Comparison of ENCODE assay signal across 30 cellular contexts in the genomic region with DNA sequence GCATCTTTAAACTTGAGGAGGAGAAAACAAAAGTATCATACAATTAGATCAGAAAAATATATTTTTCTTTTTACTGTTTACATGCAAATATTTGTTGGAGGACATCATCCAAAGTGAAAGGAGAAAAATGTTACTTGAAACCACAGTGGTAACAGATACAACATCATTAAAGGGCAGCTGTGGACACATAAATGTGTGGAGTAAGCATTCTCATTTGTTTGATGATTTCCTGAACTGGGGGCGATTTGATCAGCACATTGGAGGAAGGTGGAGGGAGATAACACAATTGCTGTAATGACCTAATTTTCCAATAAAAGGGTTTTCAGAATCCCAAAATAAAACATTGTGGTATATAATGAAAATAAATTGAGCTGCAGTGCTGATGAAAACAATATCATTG.
DNase-seq lines count a peak whose midpoint lies in the region; ATAC-seq, FAIRE-seq and TF ChIP-seq lines count a peak whose summit lies in the region.
"Had no signal": no experiment of that assay in that cellular context is flagged by ENCODE, and none has a peak within 500 bp of the region (broad histone marks: within the 10 kb centered on the region; RNA-seq: fewer than 3 reads in every experiment).

No MANE protein-coding gene starts in this region.

- no peak overlapping the region for H3K9ac ChIP-seq in astrocyte (ENCODE audit: low read length)

- TF ChIP-seq CTCF in astrocyte (IDR thresholded peaks at IDR 0.05; ENCODE audit: insufficient read depth, low read depth, low read length) (no peak), type B pancreatic cell (conservative IDR thresholded peaks at IDR 0.05) (no peak)

- FAIRE-seq in astrocyte (lab: Jason Lieb, UNC): no peak
- FAIRE-seq: TTC549 had no signal

- H3K27ac Mint-ChIP-seq in astrocyte (ENCODE audit: unreplicated experiment) (no peak overlapping the region), type B pancreatic cell (no peak overlapping the region)
- H3K27ac Mint-ChIP-seq: activated CD4-positive, alpha-beta memory T cell treated with anti-CD3 and anti-CD28 coated beads, Interleukin-2, amount 10 ng/mL, durations not matched to agents 7 days and 5 days; activated naive CD8-positive, alpha-beta T cell treated with anti-CD3 and anti-CD28 coated beads, Interleukin-2, amount 10 ng/mL, durations not matched to agents 7 days and 5 days; HFFc6; IgD-negative memory B cell; natural killer cell had no signal

- no peak overlapping the region for H2AFZ ChIP-seq in astrocyte (ENCODE audit: low read depth, low read length)

- H3K9me3 Mint-ChIP-seq in astrocyte (ENCODE audit: unreplicated experiment) (no peaks in the 10 kb centered on the region), type B pancreatic cell (no peaks in the 10 kb centered on the region)
- H3K9me3 Mint-ChIP-seq: activated CD4-positive, alpha-beta memory T cell treated with anti-CD3 and anti-CD28 coated beads, Interleukin-2, amount 10 ng/mL, durations not matched to agents 7 days and 5 days; activated naive CD8-positive, alpha-beta T cell treated with anti-CD3 and anti-CD28 coated beads, Interleukin-2, amount 10 ng/mL, durations not matched to agents 7 days and 5 days had no signal

- H3K27me3 Mint-ChIP-seq in astrocyte (ENCODE audit: low read depth, unreplicated experiment) (no peaks in the 10 kb centered on the region), type B pancreatic cell (no peaks in the 10 kb centered on the region)

- H3K79me2 ChIP-seq in astrocyte (ENCODE audit: insufficient read depth, low read length): no peaks in the 10 kb centered on the region

- H3K4me3 ChIP-seq in astrocyte (ENCODE audit: insufficient read depth, low read depth, low read length): no peak overlapping the region
- H3K4me3 ChIP-seq: body of pancreas, gastroesophageal sphincter, testis, vagina had no signal

- H3K9me3 ChIP-seq in astrocyte (ENCODE audit: insufficient read depth, low read depth, low read length): no peaks in the 10 kb centered on the region
- H3K9me3 ChIP-seq: body of pancreas, gastroesophageal sphincter, testis, vagina had no signal

- no peaks in the 10 kb centered on the region for H3K27me3 ChIP-seq in astrocyte (ENCODE audit: insufficient read depth, low read length)
- H3K27me3 ChIP-seq: body of pancreas, testis, vagina had no signal

- H3K4me1 Mint-ChIP-seq in astrocyte (ENCODE audit: low read depth, unreplicated experiment): peaks cover 30% of the 10 kb centered on the region
- H3K4me1 Mint-ChIP-seq in type B pancreatic cell (ENCODE audit: unreplicated experiment): peaks cover 20% of the 10 kb centered on the region
- H3K4me1 Mint-ChIP-seq: activated CD4-positive, alpha-beta memory T cell treated with anti-CD3 and anti-CD28 coated beads, Interleukin-2, amount 10 ng/mL, durations not matched to agents 7 days and 5 days; activated naive CD8-positive, alpha-beta T cell treated with anti-CD3 and anti-CD28 coated beads, Interleukin-2, amount 10 ng/mL, durations not matched to agents 7 days and 5 days; natural killer cell had no signal

- H3K4me1 ChIP-seq in astrocyte (ENCODE audit: insufficient read depth, low read length): peaks cover 10% of the 10 kb centered on the region
- H3K4me1 ChIP-seq: body of pancreas, testis, vagina had no signal

- ATAC-seq in GM18870 (IDR thresholded peaks at IDR 0.05; ENCODE audit: unreplicated experiment) (no peak), GM21390 (IDR thresholded peaks at IDR 0.05; ENCODE audit: unreplicated experiment) (no peak)
- ATAC-seq: activated CD4-positive, CD25-positive, alpha-beta regulatory T cell treated with anti-CD3 and anti-CD28 coated beads, Interleukin-2, amount 50 U/mL, for 24 hours; body of pancreas; gastroesophageal sphincter; left ventricle myocardium superior; natural killer cell had no signal

- H3K4me3 Mint-ChIP-seq in astrocyte (ENCODE audit: unreplicated experiment) (no peak overlapping the region), type B pancreatic cell (no peak overlapping the region)
- H3K4me3 Mint-ChIP-seq: activated CD4-positive, alpha-beta memory T cell treated with anti-CD3 and anti-CD28 coated beads, Interleukin-2, amount 10 ng/mL, durations not matched to agents 7 days and 5 days; activated naive CD8-positive, alpha-beta T cell treated with anti-CD3 and anti-CD28 coated beads, Interleukin-2, amount 10 ng/mL, durations not matched to agents 7 days and 5 days; HFFc6; IgD-negative memory B cell; natural killer cell had no signal

- H3K36me3 Mint-ChIP-seq in astrocyte (ENCODE audit: low read depth, unreplicated experiment): no peaks in the 10 kb centered on the region
- no peaks in the 10 kb centered on the region for H3K36me3 Mint-ChIP-seq in type B pancreatic cell
- H3K36me3 Mint-ChIP-seq: activated naive CD8-positive, alpha-beta T cell treated with anti-CD3 and anti-CD28 coated beads, Interleukin-2, amount 10 ng/mL, durations not matched to agents 7 days and 5 days; IgD-negative memory B cell; natural killer cell had no signal

- no peaks in the 10 kb centered on the region for H4K20me1 ChIP-seq in astrocyte (ENCODE audit: insufficient read depth, low read length)

- H3K36me3 ChIP-seq in astrocyte (ENCODE audit: insufficient read depth, low read length): no peaks in the 10 kb centered on the region
- H3K36me3 ChIP-seq: gastroesophageal sphincter, vagina had no signal

- H3K4me2 ChIP-seq in astrocyte (ENCODE audit: low read length): no peak overlapping the region

- peak; percentile 81 for DNase-seq in LHCN-M2 (ENCODE audit: low read depth)
- DNase-seq in NCI-H2081 treated with DMSO at 0.1 percent for 48 hours (lab: John Stamatoyannopoulos, UW): peak; percentile 14
- peak; percentile 26 for DNase-seq in astrocyte (ENCODE audit: low read depth)
- peak; percentile 46 for DNase-seq in myocyte (ENCODE audit: low read depth)
- DNase-seq in type B pancreatic cell (ENCODE audit: extremely low spot score, unreplicated experiment): no peak
- DNase-seq: activated CD4-positive, alpha-beta memory T cell treated with anti-CD3 and anti-CD28 coated beads, Interleukin-2, amount 10 ng/mL, durations not matched to agents 7 days and 5 days; activated effector memory CD4-positive, alpha-beta T cell treated with anti-CD3 and anti-CD28 coated beads, Interleukin-2, amount 50 U/mL, for 16 hours; activated naive CD8-positive, alpha-beta T cell treated with anti-CD3 and anti-CD28 coated beads, Interleukin-2, amount 10 ng/mL, durations not matched to agents 7 days and 5 days; body of pancreas; cerebellar nuclear complex; effector CD8-positive, alpha-beta T cell; HFFc6; islet precursor cell; left ventricle myocardium superior; midbrain; natural killer cell; NCI-H1436; stimulated activated CD4-positive, alpha-beta T cell treated with anti-CD3 and anti-CD28 coated beads, Interleukin-12 subunit alpha, Interleukin-12 subunit beta, amount 100 ng/mL, for 4 hours; stimulated activated CD4-positive, alpha-beta T cell treated with anti-CD3 and anti-CD28 coated beads, Interleukin-4, amount 100 ng/mL, for 24 hours; stimulated activated naive CD4-positive, alpha-beta T cell; T-helper 1 cell; testis had no signal

- no peak overlapping the region for H3K27ac ChIP-seq in astrocyte (ENCODE audit: low read depth, low read length)
- H3K27ac ChIP-seq: body of pancreas, C4-2B, gastroesophageal sphincter, testis, vagina had no signal
